In genomic region chr2:209368924-209369323, GRCh38 we compare ENCODE assay signal across 8 cellular contexts. TPM values are rescaled to one million over a fixed set of nuclear protein-coding genes. Genes with fewer than 3 reads are reported as not detected.
A peak's percentile ranks its signal among the peaks of the same experiment; 100 is the strongest.
DNase-seq lines count a peak whose midpoint lies in the region; ATAC-seq and TF ChIP-seq lines count a peak whose summit lies in the region.

No MANE protein-coding gene starts in this region.

- H3K27ac ChIP-seq in adrenal gland = peak overlapping the region in 2 of 5 donors; percentile 26 to 58
- H3K27ac ChIP-seq in left lung = peak overlapping the region; percentile 28 to 54

- TF ChIP-seq POLR2A in adrenal gland (IDR thresholded peaks at IDR 0.05) = no peak

- TF ChIP-seq CTCF in adrenal gland (IDR thresholded peaks at IDR 0.05) = no peak
- no peak for TF ChIP-seq CTCF in left lung (IDR thresholded peaks at IDR 0.05)
- no peak for TF ChIP-seq CTCF in GM20000 (IDR thresholded peaks at IDR 0.05; ENCODE audit: extremely low read depth, missing control alignments)
- TF ChIP-seq CTCF in GM10266 (IDR thresholded peaks at IDR 0.05; ENCODE audit: control insufficient read depth, insufficient read depth, low read depth, missing control alignments) = no peak

- H3K4me1 ChIP-seq in adrenal gland (replicated peaks in 1 of 2) (peaks cover 0 to 9% of the 10 kb centered on the region in 2 donors), left lung (peaks cover 0 to 7% of the 10 kb centered on the region in 2 donors)

- H3K9me3 ChIP-seq in adrenal gland (replicated peaks in 1 of 3) = no peaks in the 10 kb centered on the region
- peaks cover 0 to 10% of the 10 kb centered on the region in 2 donors for H3K9me3 ChIP-seq in left lung

- peaks cover under 1 to 20% (median 19%) of the 10 kb centered on the region in 6 donors for H3K9me3 Mint-ChIP-seq in immature natural killer cell

- H3K27ac Mint-ChIP-seq in immature natural killer cell = no peak overlapping the region

- intact Hi-C loops in adrenal gland (cut with DNase I) = no loop called here
- intact Hi-C loops in left lung (cut with DNase I) = no loop called here

- WGBS in adrenal gland, 4 donors = 13 to 23% (median 20%) methylated on average over 5 of the region's 5 CpGs

- no peaks in the 10 kb centered on the region for H3K36me3 Mint-ChIP-seq in immature natural killer cell

- ATAC-seq in GM18868 (IDR thresholded peaks at IDR 0.05; ENCODE audit: unreplicated experiment) = peak; percentile 96
- ATAC-seq in HG03196 (IDR thresholded peaks at IDR 0.05; ENCODE audit: unreplicated experiment) = peak; percentile 92
- ATAC-seq in left lung = peak; percentile 99

- H3K27me3 ChIP-seq in adrenal gland (peaks cover 8% of the 10 kb centered on the region), left lung (no peaks in the 10 kb centered on the region)

- H3K4me3 Mint-ChIP-seq in immature natural killer cell = no peak overlapping the region

- H3K4me1 Mint-ChIP-seq in immature natural killer cell = no peaks in the 10 kb centered on the region

- no peaks in the 10 kb centered on the region for H3K27me3 Mint-ChIP-seq in immature natural killer cell (ENCODE audit: low read depth in 3 of 3)

- DNase-seq in adrenal gland = peak; percentile 69 to 91 (median 86)
- peak; percentile 61 to 70 for DNase-seq in left lung
- no peak for DNase-seq in GM20000 (ENCODE audit: low spot score)
- no peak for DNase-seq in immature natural killer cell
- no peak for DNase-seq in stimulated activated CD4-positive, alpha-beta T cell treated with anti-CD3 and anti-CD28 coated beads, Interleukin-4, amount 100 ng/mL, for 4 hours
- DNase-seq in GM10266 (ENCODE audit: extremely low spot score) = no peak

- H3K36me3 ChIP-seq in adrenal gland (replicated peaks in 1 of 2) (no peaks in the 10 kb centered on the region), left lung (no peaks in the 10 kb centered on the region)

- H3K4me3 ChIP-seq in adrenal gland (no peak overlapping the region), left lung (no peak overlapping the region)

RNA-seq across cellular contexts. Expression of gene MAP2, which starts 54.9 kb away (rescaled TPM):
- total RNA-seq in adrenal gland (10 to 100 TPM in 3 of 8 donors, 1 to 10 TPM in 5; 2.4 to 25.5 (median 5.3) TPM), left lung (10 to 100 TPM; 26.2 to 67.1 TPM)
- polyA plus RNA-seq in adrenal gland (10 to 100 TPM in 1 of 3 donors, 1 to 10 TPM in 2; 2.2 to 24.3 (median 6.3) TPM), immature natural killer cell (not detected)

Comparison
In these comparisons a context has a peak if more than half of its experiments do, and no peak if none do; other contexts are left out.
1. DNase-seq: peak in adrenal gland (7 of 7) and left lung (2 of 2); none in GM20000 (single experiment), immature natural killer cell (0 of 3), stimulated activated CD4-positive, alpha-beta T cell treated with anti-CD3 and anti-CD28 coated beads, Interleukin-4, amount 100 ng/mL, for 4 hours (0 of 2) and GM10266 (single experiment).
2. Peak in every context shown above with its lines, with median percentiles within 50 percentile points of each other: ATAC-seq.